In genomic region chr12:95998611-95999300, GRCh38 we compare ENCODE assay signal across 2 cellular contexts.
TF ChIP-seq lines count a peak whose summit lies in the region.

No MANE protein-coding gene starts in this region.

TF ChIP-seq in A549, 52 proteins besides CTCF, POLR2A, EP300 and RAD21:
- TF ChIP-seq RCOR1 (IDR thresholded peaks at IDR 0.05; ENCODE audit: low read depth, low read length): no peak
- TF ChIP-seq SMC3 (IDR thresholded peaks at IDR 0.05): peak; percentile 64

TF ChIP-seq in GM12878, 131 proteins besides CTCF, POLR2A, EP300 and RAD21:
- no peak for TF ChIP-seq ZNF622 (IDR thresholded peaks at IDR 0.05)
- peak; percentile 29; the same call in 1 of the 2 replicates for TF ChIP-seq MXI1 (IDR thresholded peaks at IDR 0.05; ENCODE audit: low read depth, low read length)
- TF ChIP-seq YY1 (IDR thresholded peaks at IDR 0.05; ENCODE audit: low read depth, low read length): 0 out of 2 replicates have a peak, but pooled peaks have one; percentile 39
- TF ChIP-seq IKZF2 (IDR thresholded peaks at IDR 0.05): 0 out of 4 replicates have a peak, but pooled peaks of 1 of the 2 experiments have one; percentile 20
- peak; percentile 57; the same call in 1 of the 2 replicates for TF ChIP-seq SMC3 (IDR thresholded peaks at IDR 0.05; ENCODE audit: borderline replicate concordance, low read length)
- 0 out of 2 replicates have a peak, but pooled peaks have one; percentile 29 for TF ChIP-seq RCOR1 (conservative IDR thresholded peaks at IDR 0.05; ENCODE audit: low read depth, low read length)
- 0 out of 2 replicates have a peak, but pooled peaks have one; percentile 34 for TF ChIP-seq IRF4 (IDR thresholded peaks at IDR 0.05; ENCODE audit: low read depth, low read length)
- TF ChIP-seq E2F4 (IDR thresholded peaks at IDR 0.05; ENCODE audit: low read depth, low read length): 0 out of 2 replicates have a peak, but pooled peaks have one; percentile 17
- 0 out of 2 replicates have a peak, but pooled peaks have one; percentile 18 for TF ChIP-seq JUND (IDR thresholded peaks at IDR 0.05; ENCODE audit: low read depth, low read length)
- no peak for TF ChIP-seq NFIC (IDR thresholded peaks at IDR 0.05; ENCODE audit: low read depth, low read length)
- TF ChIP-seq SPI1 (IDR thresholded peaks at IDR 0.05; ENCODE audit: borderline replicate concordance, insufficient read depth, low read depth, low read length): no peak
- no peak for TF ChIP-seq EED (IDR thresholded peaks at IDR 0.05; ENCODE audit: low read depth)
- 0 out of 2 replicates have a peak, but pooled peaks have one; percentile 26 for TF ChIP-seq ZNF24 (IDR thresholded peaks at IDR 0.05)
- peak; percentile 31; the same call in 1 of the 2 replicates for TF ChIP-seq JUNB (IDR thresholded peaks at IDR 0.05)
- TF ChIP-seq PKNOX1 (IDR thresholded peaks at IDR 0.05): 0 out of 2 replicates have a peak, but pooled peaks have one; percentile 16
